ENCODE assay signal across 23 cellular contexts in genomic region chr5:107127906-107128305, GRCh38.
A peak's percentile ranks its signal among the peaks of the same experiment; 100 is the strongest.
DNase-seq lines count a peak whose midpoint lies in the region; ATAC-seq, FAIRE-seq and TF ChIP-seq lines count a peak whose summit lies in the region.
"Had no signal": no experiment of that assay in that cellular context is flagged by ENCODE, and none has a peak within 500 bp of the region (broad histone marks: within the 10 kb centered on the region; RNA-seq: fewer than 3 reads in every experiment).

No MANE protein-coding gene starts in this region.

- no peak overlapping the region for H3K4me2 ChIP-seq in SU-DHL-6 (ENCODE audit: low read depth, low read length, poor library complexity, severe bottlenecking)

- peak overlapping the region; percentile 16 for H3K27ac ChIP-seq in left ventricle myocardium inferior (replicated peaks)
- no peak overlapping the region for H3K27ac ChIP-seq in SU-DHL-6 (ENCODE audit: low read depth, low read length)
- H3K27ac ChIP-seq in gastrocnemius medialis: no peak overlapping the region
- H3K27ac ChIP-seq: GM23248, HL-60 had no signal

- no peaks in the 10 kb centered on the region for H4K20me1 ChIP-seq in SU-DHL-6 (ENCODE audit: low read depth, low read length)

- DNase-seq in left ventricle myocardium inferior (no peak), Right ventricle myocardium inferior (ENCODE audit: missing footprints) (no peak), GM19239 (ENCODE audit: insufficient read length, low spot score) (no peak), gastrocnemius medialis (no peak), NCI-H526 treated with DMSO at 0.1 percent for 48 hours (lab: John Stamatoyannopoulos, UW) (no peak)
- DNase-seq: ACHN; BE2C; C1 segment of cervical spinal cord; CD4-positive, CD25-positive, alpha-beta regulatory T cell; CD8-positive, alpha-beta memory T cell; COR-L47; DMS 273 treated with DMSO at 0.1 percent for 48 hours; DMS53; DND-41; EL; GM23248; IMR-90 had no signal

- TF ChIP-seq CTCF in left ventricle myocardium inferior (IDR thresholded peaks at IDR 0.05; ENCODE audit: borderline replicate concordance) (no peak), SU-DHL-6 (IDR thresholded peaks at IDR 0.05; ENCODE audit: insufficient read depth, low read length, poor library complexity, severe bottlenecking) (no peak), gastrocnemius medialis (IDR thresholded peaks at IDR 0.05 in 4 of 5, conservative IDR thresholded peaks at IDR 0.05 in 1 of 5) (no peak)

- H3K79me2 ChIP-seq in SU-DHL-6 (ENCODE audit: insufficient read depth, low read length): no peaks in the 10 kb centered on the region

- no peak for ATAC-seq in Right ventricle myocardium inferior
- ATAC-seq in gastrocnemius medialis: no peak
- ATAC-seq in HG03521 (IDR thresholded peaks at IDR 0.05; ENCODE audit: unreplicated experiment): no peak
- ATAC-seq: GM12878 had no signal

- no peaks in the 10 kb centered on the region for H3K27me3 ChIP-seq in left ventricle myocardium inferior (ENCODE audit: low read depth)
- H3K27me3 ChIP-seq in SU-DHL-6 (ENCODE audit: low read length): no peaks in the 10 kb centered on the region
- no peaks in the 10 kb centered on the region for H3K27me3 ChIP-seq in gastrocnemius medialis
- H3K27me3 ChIP-seq: BE2C had no signal

- FAIRE-seq in GM19239 (lab: Jason Lieb, UNC): peak; percentile 21
- FAIRE-seq: GM12878, HTR-8/SVneo had no signal

- H3K4me3 ChIP-seq in left ventricle myocardium inferior (no peak overlapping the region), SU-DHL-6 (ENCODE audit: insufficient read depth, low read length, poor library complexity, severe bottlenecking) (no peak overlapping the region), gastrocnemius medialis (no peak overlapping the region)
- H3K4me3 ChIP-seq: GM12878, GM23248, HAP-1 had no signal

- TF ChIP-seq POLR2A in gastrocnemius medialis (IDR thresholded peaks at IDR 0.05): no peak

- no peaks in the 10 kb centered on the region for H3F3A ChIP-seq in SU-DHL-6 (ENCODE audit: insufficient read depth)

- peak overlapping the region; percentile 26 for H2AFZ ChIP-seq in SU-DHL-6 (ENCODE audit: low read depth, low read length, severe bottlenecking)
- H2AFZ ChIP-seq: GM23248 had no signal

- H3K36me3 ChIP-seq in left ventricle myocardium inferior: no peaks in the 10 kb centered on the region
- no peaks in the 10 kb centered on the region for H3K36me3 ChIP-seq in SU-DHL-6 (ENCODE audit: low read length)
- no peaks in the 10 kb centered on the region for H3K36me3 ChIP-seq in gastrocnemius medialis
- H3K36me3 ChIP-seq: BE2C, HAP-1 had no signal

- intact Hi-C loops in left ventricle myocardium inferior (cut with micrococcal nuclease) (no loop called here), Right ventricle myocardium inferior (cut with DNase I) (loop anchor here (5.0 to 10.0 kb wide), 2 partner anchors 89 to 447 kb away; no protein-coding TSS in a partner anchor), gastrocnemius medialis (cut with DNase I; ENCODE audit: low total_unique reads) (no loop called here)

- H3K9me2 ChIP-seq in SU-DHL-6 (replicated peaks; ENCODE audit: insufficient read depth, low read length): no peaks in the 10 kb centered on the region

- H3K4me1 ChIP-seq in left ventricle myocardium inferior (peaks cover 12% of the 10 kb centered on the region), gastrocnemius medialis (no peaks in the 10 kb centered on the region)

- no peak overlapping the region for H3K9ac ChIP-seq in SU-DHL-6 (ENCODE audit: low read length)
- H3K9ac ChIP-seq: GM23248 had no signal

- in situ Hi-C loops in gastrocnemius medialis (cut with MboI; ENCODE audit: low sequenced_read_pairs in 4 of 4): no loop called here

- H3K9me3 ChIP-seq in left ventricle myocardium inferior (replicated peaks) (peaks cover 4% of the 10 kb centered on the region), SU-DHL-6 (ENCODE audit: insufficient read depth, low read length) (no peaks in the 10 kb centered on the region), gastrocnemius medialis (no peaks in the 10 kb centered on the region)
- H3K9me3 ChIP-seq: BE2C, HAP-1 had no signal
